In the genomic region with DNA sequence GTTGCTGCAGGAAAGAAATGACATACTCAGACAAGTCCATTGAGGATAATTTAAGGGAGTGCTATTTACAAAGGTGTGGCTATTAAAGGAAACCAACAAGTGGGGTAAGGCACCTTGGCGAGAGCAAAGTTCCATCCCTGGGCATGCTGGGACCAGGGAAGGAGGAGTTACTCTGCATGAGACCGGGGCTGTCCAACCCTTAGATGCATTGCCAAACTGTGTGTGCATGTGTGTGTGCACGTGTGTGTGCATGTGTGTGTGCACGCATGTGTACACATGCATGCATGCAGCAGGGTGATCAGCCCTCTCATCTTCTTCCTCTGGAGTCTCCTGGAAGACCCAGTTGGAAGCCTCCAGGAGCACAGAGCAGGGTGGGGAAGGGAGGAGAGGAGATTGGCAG, we compare ENCODE assay signal across 15 cellular contexts.
DNase-seq lines count a peak whose midpoint lies in the region; ATAC-seq and TF ChIP-seq lines count a peak whose summit lies in the region.
"Had no signal": no experiment of that assay in that cellular context is flagged by ENCODE, and none has a peak within 500 bp of the region (broad histone marks: within the 10 kb centered on the region; RNA-seq: fewer than 3 reads in every experiment).

No MANE protein-coding gene starts in this region.

- no peak overlapping the region for H3K4me2 ChIP-seq in neuronal stem cell (ENCODE audit: insufficient read depth, low read length, poor library complexity, severe bottlenecking)
- H3K4me2 ChIP-seq: BLaER1 treated with 17β-estradiol and CSF1 and Interleukin-3, amounts not matched to agents 10 nM and 100 nM had no signal

- POLR2A ChIA-PET in activated CD4-positive, alpha-beta T cell treated with anti-CD3 and anti-CD28 coated beads, Interleukin-2, amount 10 ng/mL, durations not matched to agents 7 days and 5 days (lab: Charles Lee): no interaction called here

- H3K36me3 ChIP-seq in WERI-Rb-1 (no peaks in the 10 kb centered on the region), neuronal stem cell (replicated peaks in 1 of 2; ENCODE audit: control insufficient read depth in 2 of 2, insufficient read depth in 2 of 2, low read length in 2 of 2) (no peaks in the 10 kb centered on the region), psoas muscle (ENCODE audit: insufficient read depth in 1 of 2, low read depth in 1 of 2) (no peaks in the 10 kb centered on the region)
- H3K36me3 ChIP-seq: BLaER1 treated with 17β-estradiol and CSF1 and Interleukin-3, amounts not matched to agents 10 nM and 100 nM had no signal

- H4K91ac ChIP-seq in neuronal stem cell (ENCODE audit: low read depth, low read length, poor library complexity): no peak overlapping the region

- H3K4ac ChIP-seq in neuronal stem cell (ENCODE audit: low read length): no peak overlapping the region

- no peak overlapping the region for H2AK5ac ChIP-seq in neuronal stem cell (ENCODE audit: low read depth, low read length)

- no peaks in the 10 kb centered on the region for H3K36me3 Mint-ChIP-seq in type B pancreatic cell
- peaks cover 4% of the 10 kb centered on the region for H3K36me3 Mint-ChIP-seq in T-helper 17 cell (ENCODE audit: low read depth)
- no peaks in the 10 kb centered on the region for H3K36me3 Mint-ChIP-seq in activated CD4-positive, alpha-beta T cell treated with anti-CD3 and anti-CD28 coated beads, Interleukin-2, amount 10 ng/mL, durations not matched to agents 7 days and 5 days (ENCODE audit: low read depth)
- H3K36me3 Mint-ChIP-seq: CD4-positive, CD25-positive, alpha-beta regulatory T cell had no signal

- H3K23ac ChIP-seq in neuronal stem cell (ENCODE audit: low read depth, low read length, poor library complexity): peak overlapping the region; percentile 85

- H3K9me3 Mint-ChIP-seq in type B pancreatic cell: no peaks in the 10 kb centered on the region
- no peaks in the 10 kb centered on the region for H3K9me3 Mint-ChIP-seq in activated CD4-positive, alpha-beta T cell treated with anti-CD3 and anti-CD28 coated beads, Interleukin-2, amount 10 ng/mL, durations not matched to agents 7 days and 5 days
- H3K9me3 Mint-ChIP-seq: CD4-positive, CD25-positive, alpha-beta regulatory T cell had no signal

- H3K27ac ChIP-seq in WERI-Rb-1 (no peak overlapping the region), neuronal stem cell (replicated peaks; ENCODE audit: low read length) (no peak overlapping the region), psoas muscle (no peak overlapping the region)
- H3K27ac ChIP-seq: BLaER1 treated with 17β-estradiol and CSF1 and Interleukin-3, amounts not matched to agents 10 nM and 100 nM; GM23248 had no signal

- H3K18ac ChIP-seq in neuronal stem cell (ENCODE audit: low read length): no peak overlapping the region

- H2BK5ac ChIP-seq in neuronal stem cell (ENCODE audit: low read length): no peak overlapping the region

- peaks cover 2% of the 10 kb centered on the region for H3K79me1 ChIP-seq in neuronal stem cell (ENCODE audit: low read depth, low read length)

- H3K27ac Mint-ChIP-seq in type B pancreatic cell: no peak overlapping the region
- H3K27ac Mint-ChIP-seq in T-helper 17 cell: no peak overlapping the region
- no peak overlapping the region for H3K27ac Mint-ChIP-seq in activated CD4-positive, alpha-beta T cell treated with anti-CD3 and anti-CD28 coated beads, Interleukin-2, amount 10 ng/mL, durations not matched to agents 7 days and 5 days

- CTCF ChIA-PET in activated CD4-positive, alpha-beta T cell treated with anti-CD3 and anti-CD28 coated beads, Interleukin-2, amount 10 ng/mL, durations not matched to agents 7 days and 5 days (lab: Charles Lee): no interaction called here

- H2BK15ac ChIP-seq in neuronal stem cell (ENCODE audit: low read length): no peak overlapping the region

- intact Hi-C loops in left colon (cut with DNase I, micrococcal nuclease) (no loop called here), psoas muscle (cut with DNase I) (no loop called here)

- H3K9ac ChIP-seq in neuronal stem cell (ENCODE audit: low read depth, low read length, poor library complexity): no peak overlapping the region
- H3K9ac ChIP-seq: BLaER1 treated with 17β-estradiol and CSF1 and Interleukin-3, amounts not matched to agents 10 nM and 100 nM; GM23248 had no signal

- H3K14ac ChIP-seq in neuronal stem cell (ENCODE audit: low read length): no peak overlapping the region

- no peak overlapping the region for H2BK12ac ChIP-seq in neuronal stem cell (ENCODE audit: low read length)

- no peak overlapping the region for H4K8ac ChIP-seq in neuronal stem cell (ENCODE audit: low read depth, low read length)

- H3K4me1 Mint-ChIP-seq in type B pancreatic cell (ENCODE audit: unreplicated experiment) (no peaks in the 10 kb centered on the region), T-helper 17 cell (no peaks in the 10 kb centered on the region)
- no peaks in the 10 kb centered on the region for H3K4me1 Mint-ChIP-seq in activated CD4-positive, alpha-beta T cell treated with anti-CD3 and anti-CD28 coated beads, Interleukin-2, amount 10 ng/mL, durations not matched to agents 7 days and 5 days
- H3K4me1 Mint-ChIP-seq: CD4-positive, CD25-positive, alpha-beta regulatory T cell had no signal

- H3K27me3 ChIP-seq in WERI-Rb-1 (ENCODE audit: insufficient read depth, low read depth, severe bottlenecking) (no peaks in the 10 kb centered on the region), neuronal stem cell (ENCODE audit: control insufficient read depth in 3 of 3, insufficient read depth in 3 of 3, low read depth in 1 of 3, low read length in 3 of 3) (peaks cover 0 to 12% (median 0%) of the 10 kb centered on the region in 3 experiments), psoas muscle (ENCODE audit: insufficient read depth in 3 of 3, low read length in 2 of 3) (no peaks in the 10 kb centered on the region)
- H3K27me3 ChIP-seq: BLaER1 treated with 17β-estradiol and CSF1 and Interleukin-3, amounts not matched to agents 10 nM and 100 nM had no signal

- DNase-seq in WERI-Rb-1 (peak; percentile 8), left colon (peak; percentile 57 to 59), neuronal stem cell (ENCODE audit: low spot score) (no peak), type B pancreatic cell (ENCODE audit: extremely low spot score, unreplicated experiment) (peak; percentile 34), GM19238 (ENCODE audit: insufficient read length, low spot score) (no peak), psoas muscle (no peak), T-helper 17 cell (no peak)
- no peak for DNase-seq in activated CD4-positive, alpha-beta T cell treated with anti-CD3 and anti-CD28 coated beads, Interleukin-2, amount 10 ng/mL, durations not matched to agents 7 days and 5 days
- DNase-seq: ACHN; CD4-positive, CD25-positive, alpha-beta regulatory T cell; DMS53; GF-D8; GM23248; H7 had no signal

- no peaks in the 10 kb centered on the region for H3K4me1 ChIP-seq in neuronal stem cell (ENCODE audit: control insufficient read depth in 2 of 2, insufficient read depth in 1 of 2, low read depth in 1 of 2, low read length in 2 of 2)
- no peaks in the 10 kb centered on the region for H3K4me1 ChIP-seq in psoas muscle
- H3K4me1 ChIP-seq: BLaER1 treated with 17β-estradiol and CSF1 and Interleukin-3, amounts not matched to agents 10 nM and 100 nM had no signal

- H3K27me3 Mint-ChIP-seq in type B pancreatic cell: peaks cover 46% of the 10 kb centered on the region
- H3K27me3 Mint-ChIP-seq in T-helper 17 cell: peaks cover 76% of the 10 kb centered on the region
- H3K27me3 Mint-ChIP-seq in activated CD4-positive, alpha-beta T cell treated with anti-CD3 and anti-CD28 coated beads, Interleukin-2, amount 10 ng/mL, durations not matched to agents 7 days and 5 days: peaks cover 21% of the 10 kb centered on the region

- H3K9me3 ChIP-seq in WERI-Rb-1 (ENCODE audit: severe bottlenecking) (no peaks in the 10 kb centered on the region), neuronal stem cell (replicated peaks in 1 of 2; ENCODE audit: control insufficient read depth in 2 of 2, insufficient read depth in 1 of 2, low read depth in 1 of 2, low read length in 2 of 2) (no peaks in the 10 kb centered on the region), psoas muscle (no peaks in the 10 kb centered on the region), T-helper 17 cell (ENCODE audit: control insufficient read depth, low read length, poor library complexity, severe bottlenecking) (no peaks in the 10 kb centered on the region)
- H3K9me3 ChIP-seq: BLaER1 treated with 17β-estradiol and CSF1 and Interleukin-3, amounts not matched to agents 10 nM and 100 nM had no signal

- peak; percentile 98 for ATAC-seq in left colon
- no peak for ATAC-seq in psoas muscle
- ATAC-seq in T-helper 17 cell: no peak

- H2BK120ac ChIP-seq in neuronal stem cell (ENCODE audit: low read depth, low read length): no peak overlapping the region

- no peak overlapping the region for H3K4me3 ChIP-seq in WERI-Rb-1 (ENCODE audit: low read depth, low read length)
- H3K4me3 ChIP-seq in neuronal stem cell (ENCODE audit: low read length in 2 of 2): peak overlapping the region in 1 of 2 donors; percentile 29
- no peak overlapping the region for H3K4me3 ChIP-seq in psoas muscle
- H3K4me3 ChIP-seq: BLaER1 treated with 17β-estradiol and CSF1 and Interleukin-3, amounts not matched to agents 10 nM and 100 nM; GM23248 had no signal

- H3K4me3 Mint-ChIP-seq in type B pancreatic cell: no peak overlapping the region
- no peak overlapping the region for H3K4me3 Mint-ChIP-seq in T-helper 17 cell
- no peak overlapping the region for H3K4me3 Mint-ChIP-seq in activated CD4-positive, alpha-beta T cell treated with anti-CD3 and anti-CD28 coated beads, Interleukin-2, amount 10 ng/mL, durations not matched to agents 7 days and 5 days
- H3K4me3 Mint-ChIP-seq: CD4-positive, CD25-positive, alpha-beta regulatory T cell had no signal

- no CpG with 5 or more reads among the region's 4 CpGs for WGBS in neuronal stem cell (ENCODE audit: extremely low coverage in 2 of 2, insufficient read length in 2 of 2, insufficient replicate concordance in 1 of 2), 2 donors
- WGBS in psoas muscle, 3 donors: 87 to 92% (median 89%) methylated on average over 4 of the region's 4 CpGs

- no peak for TF ChIP-seq CTCF in WERI-Rb-1 (IDR thresholded peaks at IDR 0.05; ENCODE audit: low read depth, low read length)
- no peak for TF ChIP-seq CTCF in type B pancreatic cell (conservative IDR thresholded peaks at IDR 0.05)
- no peak for TF ChIP-seq CTCF in psoas muscle (IDR thresholded peaks at IDR 0.05)

- H2AFZ ChIP-seq in neuronal stem cell (ENCODE audit: low read length): no peak overlapping the region
- H2AFZ ChIP-seq: GM23248 had no signal

Comparison
In these comparisons a context has a peak if more than half of its experiments do, and no peak if none do; other contexts are left out.
1. DNase-seq: peak in WERI-Rb-1 (single experiment), left colon (2 of 2) and type B pancreatic cell (single experiment); none in neuronal stem cell (single experiment), GM19238 (single experiment), psoas muscle (0 of 2), T-helper 17 cell (0 of 3) and activated CD4-positive, alpha-beta T cell treated with anti-CD3 and anti-CD28 coated beads, Interleukin-2, amount 10 ng/mL, durations not matched to agents 7 days and 5 days (single experiment).